Comparison of ENCODE assay signal across 7 cellular contexts in the genomic region with DNA sequence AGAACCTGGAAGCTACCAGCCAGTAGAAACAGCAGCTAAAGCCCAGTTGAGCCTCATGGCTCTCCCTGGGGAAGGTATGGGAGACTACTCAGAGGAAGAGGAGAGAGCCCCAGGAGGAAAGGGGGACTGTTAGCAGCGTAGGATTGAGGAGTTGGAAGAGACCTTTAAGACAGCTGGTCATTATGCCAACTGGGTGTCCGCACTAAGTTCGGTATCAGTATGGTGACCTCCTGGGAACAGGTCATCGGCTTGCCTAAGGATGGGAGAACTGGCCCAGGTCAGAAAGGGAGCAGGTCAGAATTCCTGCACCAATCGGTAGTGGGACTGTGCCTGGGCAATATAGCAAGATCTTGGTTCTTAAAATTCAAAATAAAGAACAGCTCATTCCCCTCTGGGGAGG.
DNase-seq lines count a peak whose midpoint lies in the region; ATAC-seq, FAIRE-seq and TF ChIP-seq lines count a peak whose summit lies in the region.
"Not testable (repeated sequence)": the region's sequence is repeated elsewhere in the genome, so short reads cannot be mapped to it uniquely, and the experiment has no call there.

No MANE protein-coding gene starts in this region.

- not testable (repeated sequence) for H3K27ac ChIP-seq in RWPE2 (ENCODE audit: poor library complexity, severe bottlenecking); endodermal cell (ENCODE audit: low read depth, low read length); kidney (ENCODE audit: low read depth in 2 of 2, low read length in 2 of 2); neural progenitor cell; testis

- not testable (repeated sequence) for H3K36me3 Mint-ChIP-seq in activated CD8-positive, alpha-beta memory T cell treated with anti-CD3 and anti-CD28 coated beads, Interleukin-2, amount 10 ng/mL, durations not matched to agents 7 days and 5 days; activated naive CD4-positive, alpha-beta T cell treated with anti-CD3 and anti-CD28 coated beads, Interleukin-2, amount 50 U/mL, for 72 hours; endodermal cell (ENCODE audit: low read depth); neural progenitor cell

- not testable (repeated sequence) for H3K9ac ChIP-seq in endodermal cell (ENCODE audit: extremely low read depth, low read length, poor library complexity, severe bottlenecking); kidney (ENCODE audit: low read length in 2 of 2); neural progenitor cell

- TF ChIP-seq POLR2A in testis (IDR thresholded peaks at IDR 0.05): not testable (repeated sequence)

- intact Hi-C loops in kidney (cut with DNase I); testis (cut with DNase I; ENCODE audit: low total_unique reads): not testable (repeated sequence)

- H3K27me3 ChIP-seq in RWPE2 (ENCODE audit: insufficient read depth, poor library complexity, severe bottlenecking); endodermal cell (ENCODE audit: control insufficient read depth, insufficient read depth, low read length, poor library complexity, severe bottlenecking); neural progenitor cell; testis: not testable (repeated sequence)

- TF ChIP-seq CTCF in RWPE2 (IDR thresholded peaks at IDR 0.05; ENCODE audit: poor library complexity, severe bottlenecking); endodermal cell (conservative IDR thresholded peaks at IDR 0.05); kidney (IDR thresholded peaks at IDR 0.05; ENCODE audit: borderline replicate concordance, extremely low read depth, insufficient read depth); neural progenitor cell (IDR thresholded peaks at IDR 0.05); testis (IDR thresholded peaks at IDR 0.05): not testable (repeated sequence)

- not testable (repeated sequence) for H3K4me1 ChIP-seq in RWPE2 (ENCODE audit: insufficient read depth, poor library complexity, severe bottlenecking); endodermal cell (ENCODE audit: control insufficient read depth, insufficient read depth, low read length); kidney (ENCODE audit: control insufficient read depth in 1 of 2, insufficient read depth in 1 of 2, low read depth in 1 of 2, low read length in 2 of 2); neural progenitor cell; testis

- ATAC-seq in RWPE2 (ENCODE audit: low read depth); activated CD8-positive, alpha-beta memory T cell treated with anti-CD3 and anti-CD28 coated beads, Interleukin-2, amount 10 ng/mL, durations not matched to agents 7 days and 5 days; activated naive CD4-positive, alpha-beta T cell treated with anti-CD3 and anti-CD28 coated beads, Interleukin-2, amount 50 U/mL, for 72 hours: not testable (repeated sequence)

- 89 to 93% methylated on average over 3 of the region's 5 CpGs for WGBS in endodermal cell (ENCODE audit: insufficient coverage in 1 of 2, insufficient read length in 1 of 2), 2 experiments
- 79 to 85% methylated on average over 5 of the region's 5 CpGs for WGBS in testis, 2 donors

- not testable (repeated sequence) for H3K9me3 Mint-ChIP-seq in activated CD8-positive, alpha-beta memory T cell treated with anti-CD3 and anti-CD28 coated beads, Interleukin-2, amount 10 ng/mL, durations not matched to agents 7 days and 5 days (ENCODE audit: low read depth); activated naive CD4-positive, alpha-beta T cell treated with anti-CD3 and anti-CD28 coated beads, Interleukin-2, amount 50 U/mL, for 72 hours; endodermal cell; neural progenitor cell

- not testable (repeated sequence) for H3K4me2 ChIP-seq in neural progenitor cell

- H3K9me3 ChIP-seq in RWPE2 (ENCODE audit: severe bottlenecking); endodermal cell (ENCODE audit: control insufficient read depth, low read length); kidney (ENCODE audit: control insufficient read depth in 1 of 2, low read length in 2 of 2); neural progenitor cell (ENCODE audit: low read depth); testis: not testable (repeated sequence)

- not testable (repeated sequence) for H3K79me2 ChIP-seq in neural progenitor cell (ENCODE audit: low read depth)

- CTCF ChIA-PET in activated CD8-positive, alpha-beta memory T cell treated with anti-CD3 and anti-CD28 coated beads, Interleukin-2, amount 10 ng/mL, durations not matched to agents 7 days and 5 days (lab: Charles Lee): not testable (repeated sequence)

- not testable (repeated sequence) for H4K20me1 ChIP-seq in neural progenitor cell (ENCODE audit: low read depth)

- not testable (repeated sequence) for H3K4me3 Mint-ChIP-seq in activated CD8-positive, alpha-beta memory T cell treated with anti-CD3 and anti-CD28 coated beads, Interleukin-2, amount 10 ng/mL, durations not matched to agents 7 days and 5 days; endodermal cell
- peak overlapping the region; percentile 62 for H3K4me3 Mint-ChIP-seq in neural progenitor cell

- not testable (repeated sequence) for H3K4me1 Mint-ChIP-seq in activated CD8-positive, alpha-beta memory T cell treated with anti-CD3 and anti-CD28 coated beads, Interleukin-2, amount 10 ng/mL, durations not matched to agents 7 days and 5 days; endodermal cell; neural progenitor cell

- DNase-seq in RWPE2 (ENCODE audit: low spot score) (peak; percentile 23), endodermal cell (peak; percentile 7), kidney (peak; percentile 12), testis (peak; percentile 10)
- DNase-seq in activated CD8-positive, alpha-beta memory T cell treated with anti-CD3 and anti-CD28 coated beads, Interleukin-2, amount 10 ng/mL, durations not matched to agents 7 days and 5 days: peak; percentile 37
- peak; percentile 1 to 40 for DNase-seq in activated naive CD4-positive, alpha-beta T cell treated with anti-CD3 and anti-CD28 coated beads, Interleukin-2, amount 50 U/mL, for 72 hours (ENCODE audit: low spot score in 2 of 2)
- not testable (repeated sequence) for DNase-seq in neural progenitor cell (ENCODE audit: low spot score)

- FAIRE-seq in kidney (lab: Jason Lieb, UNC): not testable (repeated sequence)

- not testable (repeated sequence) for H3K27ac Mint-ChIP-seq in activated CD8-positive, alpha-beta memory T cell treated with anti-CD3 and anti-CD28 coated beads, Interleukin-2, amount 10 ng/mL, durations not matched to agents 7 days and 5 days; endodermal cell
- peak overlapping the region in 1 of 2 donors; percentile 87 for H3K27ac Mint-ChIP-seq in activated naive CD4-positive, alpha-beta T cell treated with anti-CD3 and anti-CD28 coated beads, Interleukin-2, amount 50 U/mL, for 72 hours
- peak overlapping the region; percentile 74 for H3K27ac Mint-ChIP-seq in neural progenitor cell

- not testable (repeated sequence) for H3F3A ChIP-seq in neural progenitor cell (ENCODE audit: low read depth)

- H3K36me3 ChIP-seq in RWPE2 (ENCODE audit: low read depth); endodermal cell (ENCODE audit: control insufficient read depth, insufficient read depth, low read length); kidney (ENCODE audit: control insufficient read depth in 1 of 2, insufficient read depth in 2 of 2, low read length in 2 of 2); neural progenitor cell; testis (ENCODE audit: low read depth, missing control alignments): not testable (repeated sequence)

- H3K4me3 ChIP-seq in RWPE2 (ENCODE audit: severe bottlenecking); endodermal cell (ENCODE audit: low read length); kidney (ENCODE audit: low read length in 2 of 2); neural progenitor cell; testis: not testable (repeated sequence)

- H3K27me3 Mint-ChIP-seq in activated CD8-positive, alpha-beta memory T cell treated with anti-CD3 and anti-CD28 coated beads, Interleukin-2, amount 10 ng/mL, durations not matched to agents 7 days and 5 days; neural progenitor cell (ENCODE audit: insufficient read depth, low read depth): not testable (repeated sequence)
- peaks cover 23% of the 10 kb centered on the region for H3K27me3 Mint-ChIP-seq in endodermal cell (ENCODE audit: insufficient read depth)

- H2AFZ ChIP-seq in neural progenitor cell (replicated peaks): not testable (repeated sequence)
